7 cellular contexts compared by ENCODE assay signal in genomic region chr19:49150944-49151243, GRCh38. TPM values are rescaled to one million over a fixed set of nuclear protein-coding genes. Genes with fewer than 3 reads are reported as not detected.
A peak's percentile ranks its signal among the peaks of the same experiment; 100 is the strongest.
DNase-seq lines count a peak whose midpoint lies in the region; ATAC-seq and TF ChIP-seq lines count a peak whose summit lies in the region.
"Had no signal": no experiment of that assay in that cellular context is flagged by ENCODE, and none has a peak within 500 bp of the region (broad histone marks: within the 10 kb centered on the region; RNA-seq: fewer than 3 reads in every experiment).

No MANE protein-coding gene starts in this region.

- H3F3A ChIP-seq in GM23248 (ENCODE audit: insufficient read depth) (peaks cover 9% of the 10 kb centered on the region; the same call in 1 of the 2 replicates), neural cell (ENCODE audit: insufficient read depth, low read length, poor library complexity, severe bottlenecking) (no peaks in the 10 kb centered on the region)

- H3K27me3 ChIP-seq in GM23248 (replicated peaks; ENCODE audit: insufficient read depth) (no peaks in the 10 kb centered on the region), neural cell (ENCODE audit: insufficient read depth, low read depth, low read length) (no peaks in the 10 kb centered on the region)

- H3K9me3 Mint-ChIP-seq in MCF 10A (ENCODE audit: unreplicated experiment), result peaks cover 17% of the 10 kb centered on the region

- intact Hi-C loops in MCF 10A (cut with micrococcal nuclease), result no loop called here

- in situ Hi-C loops in GM23248 (cut with MboI), result no loop called here

- H3K4me3 Mint-ChIP-seq in MCF 10A (ENCODE audit: unreplicated experiment), result peak overlapping the region; percentile 82

- no peaks in the 10 kb centered on the region for H3K36me3 Mint-ChIP-seq in MCF 10A (ENCODE audit: insufficient read depth, unreplicated experiment)

- POLR2A ChIA-PET in MCF 10A (lab: Yijun Ruan, JAX), result interaction anchor here (0.6 to 4.3 kb wide), 7 partner anchors 9 to 157 kb away, joined by 3 to 19 read pairs (median 3); partner anchors contain the start of genes GYS1 and RUVBL2

- no peak for TF ChIP-seq EP300 in neural cell (conservative IDR thresholded peaks at IDR 0.05; ENCODE audit: poor library complexity, severe bottlenecking)

- no peak for TF ChIP-seq RAD21 in neural cell (conservative IDR thresholded peaks at IDR 0.05)

- ATAC-seq in left lobe of liver (no peak), HG02938 (IDR thresholded peaks at IDR 0.05; ENCODE audit: unreplicated experiment) (no peak)

- 5 to 7% methylated on average over 11 to 15 of the region's 16 CpGs for WGBS in GM23248 (ENCODE audit: low coverage in 1 of 2, low lambda C conversion rate in 2 of 2, missing lambda C conversion rate in 2 of 2), 2 experiments

- no peaks in the 10 kb centered on the region for H3K4me1 ChIP-seq in GM23248 (ENCODE audit: insufficient read depth)

- H3K9me3 ChIP-seq in GM23248 (ENCODE audit: low read depth) (no peaks in the 10 kb centered on the region), neural cell (ENCODE audit: low read length) (no peaks in the 10 kb centered on the region)

- H3K4me2 ChIP-seq in GM23248 (ENCODE audit: unreplicated experiment) (peak overlapping the region; percentile 93), neural cell (ENCODE audit: low read length) (peak overlapping the region; percentile 76)

- H4K20me1 ChIP-seq in GM23248 (ENCODE audit: insufficient read depth), result no peaks in the 10 kb centered on the region
- no peaks in the 10 kb centered on the region for H4K20me1 ChIP-seq in neural cell (ENCODE audit: insufficient read depth)

- no peaks in the 10 kb centered on the region for H3K9me2 ChIP-seq in GM23248 (ENCODE audit: insufficient read depth)
- H3K9me2 ChIP-seq in neural cell (ENCODE audit: insufficient read depth, low read length), result no peaks in the 10 kb centered on the region

- no peak overlapping the region for H3K27ac Mint-ChIP-seq in MCF 10A (ENCODE audit: low read depth, unreplicated experiment)

- DNase-seq in GM23248, result no peak
- DNase-seq in MCF 10A (ENCODE audit: unreplicated experiment), result no peak
- DNase-seq in left lobe of liver (ENCODE audit: low spot score), result no peak
- DNase-seq in stimulated activated CD4-positive, alpha-beta T cell treated with anti-CD3 and anti-CD28 coated beads, Interleukin-2, amount 100 ng/mL, for 48 hours, result no peak

- H3K79me2 ChIP-seq in GM23248 (ENCODE audit: insufficient read depth), result no peaks in the 10 kb centered on the region
- H3K79me2 ChIP-seq in neural cell (replicated peaks; ENCODE audit: insufficient read depth, low read length), result no peaks in the 10 kb centered on the region

- H3K9ac ChIP-seq in GM23248, result peak overlapping the region; percentile 71
- H3K9ac ChIP-seq in neural cell (ENCODE audit: low read length), result peak overlapping the region; percentile 79

- H2AFZ ChIP-seq in GM23248 (peak overlapping the region; percentile 97), neural cell (ENCODE audit: low read depth, low read length) (no peak overlapping the region)

- H3K36me3 ChIP-seq in GM23248 (ENCODE audit: low read depth), result no peaks in the 10 kb centered on the region
- H3K36me3 ChIP-seq in neural cell (ENCODE audit: insufficient read depth, low read length), result no peaks in the 10 kb centered on the region

- H3K4me1 Mint-ChIP-seq in MCF 10A (ENCODE audit: insufficient read depth, unreplicated experiment), result peaks cover 12% of the 10 kb centered on the region

- peak overlapping the region; percentile 84 for H3K4me3 ChIP-seq in GM23248
- peak overlapping the region; percentile 96 for H3K4me3 ChIP-seq in neural cell (ENCODE audit: low read length)

- H3K27ac ChIP-seq in GM23248, result no peak overlapping the region
- H3K27ac ChIP-seq in neural cell (ENCODE audit: low read length), result peak overlapping the region; percentile 78

- BruUV-seq in MCF 10A (replicated peaks; lab: Mats Ljungman, UMichigan), result no TSS peak

- no peak for TF ChIP-seq CTCF in MCF 10A (IDR thresholded peaks at IDR 0.05; ENCODE audit: unreplicated experiment)
- no peak for TF ChIP-seq CTCF in neural cell (IDR thresholded peaks at IDR 0.05; ENCODE audit: poor library complexity, severe bottlenecking)

- H3K27me3 Mint-ChIP-seq in MCF 10A (ENCODE audit: insufficient read depth, unreplicated experiment), result no peaks in the 10 kb centered on the region

- CTCF ChIA-PET in MCF 10A (lab: Yijun Ruan, JAX), result interaction anchor here (0.6 to 1.5 kb wide), 3 partner anchors 53 to 205 kb away, joined by 3 to 5 read pairs (median 3); no protein-coding TSS in a partner anchor

TF ChIP-seq in neural cell, 6 proteins besides CTCF, POLR2A, EP300 and RAD21:
- TF ChIP-seq TAF1 (IDR thresholded peaks at IDR 0.05; ENCODE audit: low read depth) (no peak), EZH2 (IDR thresholded peaks at IDR 0.05; ENCODE audit: borderline replicate concordance, insufficient read depth, low read length, poor library complexity, severe bottlenecking) (no peak), POLR2AphosphoS5 (IDR thresholded peaks at IDR 0.05) (no peak), SMC3 (conservative IDR thresholded peaks at IDR 0.05; ENCODE audit: poor library complexity) (no peak), MXI1 (conservative IDR thresholded peaks at IDR 0.05; ENCODE audit: poor library complexity, severe bottlenecking) (no peak)
- TF ChIP-seq, protein P1, sequence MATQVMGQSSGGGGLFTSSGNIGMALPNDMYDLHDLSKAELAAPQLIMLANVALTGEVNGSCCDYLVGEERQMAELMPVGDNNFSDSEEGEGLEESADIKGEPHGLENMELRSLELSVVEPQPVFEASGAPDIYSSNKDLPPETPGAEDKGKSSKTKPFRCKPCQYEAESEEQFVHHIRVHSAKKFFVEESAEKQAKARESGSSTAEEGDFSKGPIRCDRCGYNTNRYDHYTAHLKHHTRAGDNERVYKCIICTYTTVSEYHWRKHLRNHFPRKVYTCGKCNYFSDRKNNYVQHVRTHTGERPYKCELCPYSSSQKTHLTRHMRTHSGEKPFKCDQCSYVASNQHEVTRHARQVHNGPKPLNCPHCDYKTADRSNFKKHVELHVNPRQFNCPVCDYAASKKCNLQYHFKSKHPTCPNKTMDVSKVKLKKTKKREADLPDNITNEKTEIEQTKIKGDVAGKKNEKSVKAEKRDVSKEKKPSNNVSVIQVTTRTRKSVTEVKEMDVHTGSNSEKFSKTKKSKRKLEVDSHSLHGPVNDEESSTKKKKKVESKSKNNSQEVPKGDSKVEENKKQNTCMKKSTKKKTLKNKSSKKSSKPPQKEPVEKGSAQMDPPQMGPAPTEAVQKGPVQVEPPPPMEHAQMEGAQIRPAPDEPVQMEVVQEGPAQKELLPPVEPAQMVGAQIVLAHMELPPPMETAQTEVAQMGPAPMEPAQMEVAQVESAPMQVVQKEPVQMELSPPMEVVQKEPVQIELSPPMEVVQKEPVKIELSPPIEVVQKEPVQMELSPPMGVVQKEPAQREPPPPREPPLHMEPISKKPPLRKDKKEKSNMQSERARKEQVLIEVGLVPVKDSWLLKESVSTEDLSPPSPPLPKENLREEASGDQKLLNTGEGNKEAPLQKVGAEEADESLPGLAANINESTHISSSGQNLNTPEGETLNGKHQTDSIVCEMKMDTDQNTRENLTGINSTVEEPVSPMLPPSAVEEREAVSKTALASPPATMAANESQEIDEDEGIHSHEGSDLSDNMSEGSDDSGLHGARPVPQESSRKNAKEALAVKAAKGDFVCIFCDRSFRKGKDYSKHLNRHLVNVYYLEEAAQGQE (IDR thresholded peaks at IDR 0.05; ENCODE audit: borderline replicate concordance), result no peak

RNA-seq across cellular contexts. Expression of gene HRC, which starts 4.3 kb away (rescaled TPM):
- not detected in 2 replicates for total RNA-seq in GM23248 (2014; rRNA removed; shearing (Covaris generic))
- polyA plus RNA-seq in GM23248 (2016; fragmentation: Nextera tagmentation; extraction: Ambion mirVana) (0.10 TPM in 1 of 2 replicates, not detected in the other), neural cell (1.0 TPM in 1 of 2 replicates, not detected in the other)
- total RNA-seq in MCF 10A (2022) (not detected in 2 replicates), left lobe of liver (not detected)
- 1.9 TPM in 1 of 2 replicates, not detected in the other for polyA minus RNA-seq in neural cell
- total RNA-seq: T-helper 1 cell treated with Interleukin-12 subunit alpha and Interleukin-12 subunit beta and Interleukin-4 antibody, amounts not matched to agents 30 ng/mL and 1 ng/mL, for 36 hours had no signal

RNA-seq across cellular contexts. Expression of gene TRPM4, which starts 6.7 kb away (rescaled TPM):
- 18.4 and 18.8 TPM in 2 replicates for total RNA-seq in GM23248 (2014; rRNA removed; shearing (Covaris generic))
- polyA plus RNA-seq in GM23248 (2016; fragmentation: Nextera tagmentation; extraction: Ambion mirVana), result 15.8 and 20.1 TPM in 2 replicates
- total RNA-seq in MCF 10A (2022), result 21.2 and 21.4 TPM in 2 replicates
- polyA plus RNA-seq in neural cell, result 40.0 and 42.5 TPM in 2 replicates
- polyA minus RNA-seq in neural cell, result 21.9 and 34.1 TPM in 2 replicates
- 15.0 TPM for total RNA-seq in left lobe of liver

RNA-seq across cellular contexts. Expression of gene PPFIA3, which starts 31.6 kb away (rescaled TPM):
- 0.63 and 2.4 TPM in 2 replicates for total RNA-seq in GM23248 (2014; rRNA removed; shearing (Covaris generic))
- 1.2 TPM in 2 replicates for polyA plus RNA-seq in GM23248 (2016; fragmentation: Nextera tagmentation; extraction: Ambion mirVana)
- 6.7 and 8.0 TPM in 2 replicates for total RNA-seq in MCF 10A (2022)
- 73.0 and 80.7 TPM in 2 replicates for polyA plus RNA-seq in neural cell
- 61.0 and 66.2 TPM in 2 replicates for polyA minus RNA-seq in neural cell
- total RNA-seq in left lobe of liver, result 2.3 TPM

RNA-seq across cellular contexts. Expression of gene C19orf73, which starts 32.0 kb away (rescaled TPM):
- 0.86 TPM in 1 of 2 replicates, not detected in the other for total RNA-seq in GM23248 (2014; rRNA removed; shearing (Covaris generic))
- polyA plus RNA-seq in GM23248 (2016; fragmentation: Nextera tagmentation; extraction: Ambion mirVana) (1.0 and 1.4 TPM in 2 replicates), neural cell (5.7 and 8.4 TPM in 2 replicates)
- total RNA-seq in MCF 10A (2022) (2.4 and 3.2 TPM in 2 replicates), left lobe of liver (2.2 TPM)
- 7.4 and 9.3 TPM in 2 replicates for polyA minus RNA-seq in neural cell

RNA-seq across cellular contexts. Expression of gene LIN7B, which starts 36.7 kb away (rescaled TPM):
- 10.7 and 12.5 TPM in 2 replicates for total RNA-seq in GM23248 (2014; rRNA removed; shearing (Covaris generic))
- polyA plus RNA-seq in GM23248 (2016; fragmentation: Nextera tagmentation; extraction: Ambion mirVana) (11.9 and 12.6 TPM in 2 replicates), neural cell (88.7 and 99.0 TPM in 2 replicates)
- total RNA-seq in MCF 10A (2022) (2.6 and 3.2 TPM in 2 replicates), left lobe of liver (5.5 TPM)
- 19.4 and 22.9 TPM in 2 replicates for polyA minus RNA-seq in neural cell
